ENCODE assay signal across 32 cellular contexts in the genomic region with DNA sequence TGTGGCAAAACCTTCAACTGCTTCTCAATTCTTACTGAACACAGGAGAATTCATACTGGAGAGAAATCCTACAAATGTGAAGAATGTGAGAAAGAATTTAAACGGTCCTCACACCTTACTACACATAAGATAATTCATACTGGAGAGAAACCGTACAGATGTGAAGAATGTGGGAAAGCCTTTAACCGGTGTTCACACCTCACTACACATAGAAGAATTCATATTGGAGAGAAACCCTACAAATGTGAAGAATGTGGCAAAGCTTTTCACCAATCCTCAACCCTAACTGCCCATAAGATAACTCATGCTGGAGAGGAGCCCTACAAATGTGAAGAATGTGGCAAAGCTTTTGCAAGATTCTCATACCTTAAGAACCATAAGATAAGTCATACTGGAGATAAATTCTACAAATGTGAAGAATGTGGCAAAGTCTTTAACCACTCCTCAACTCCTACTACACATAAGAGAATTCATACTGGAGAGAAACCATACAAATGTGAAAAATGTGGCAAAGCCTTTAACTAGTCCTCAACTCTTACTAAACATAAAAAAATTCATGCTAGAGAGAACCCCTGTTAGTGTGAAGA.
"Had no signal": no experiment of that assay in that cellular context is flagged by ENCODE, and none has a peak within 500 bp of the region (broad histone marks: within the 10 kb centered on the region; RNA-seq: fewer than 3 reads in every experiment).

No MANE protein-coding gene starts in this region.

- DNase-seq: activated B cell treated with CpG ODN at 0.5 μM for 24 hours; activated CD4-positive, alpha-beta memory T cell treated with anti-CD3 and anti-CD28 coated beads for 36 hours; activated CD4-positive, alpha-beta T cell treated with anti-CD3 and anti-CD28 coated beads for 4 hours; activated CD4-positive, alpha-beta T cell treated with anti-CD3 and anti-CD28 coated beads, Interleukin-2, amount 10 ng/mL, durations not matched to agents 24 days and 14 days; activated CD4-positive, alpha-beta T cell treated with anti-CD3 and anti-CD28 coated beads, Interleukin-2, amount 50 U/mL, for 1 hour; activated CD4-positive, alpha-beta T cell treated with anti-CD3 and anti-CD28 coated beads, Interleukin-2, amount 50 U/mL, for 4 hours; activated CD4-positive, CD25-positive, alpha-beta regulatory T cell treated with anti-CD3 and anti-CD28 coated beads, Interleukin-2, amount 50 U/mL, for 72 hours; activated CD8-positive, alpha-beta memory T cell treated with anti-CD3 and anti-CD28 coated beads, Interleukin-2, amount 50 U/mL, for 4 hours; activated CD8-positive, alpha-beta T cell treated with anti-CD3 and anti-CD28 coated beads for 36 hours; activated effector memory CD4-positive, alpha-beta T cell treated with anti-CD3 and anti-CD28 coated beads, Interleukin-2, amount 50 U/mL, for 16 hours; activated gamma-delta T cell treated with Interleukin-2 at 50 U/mL for 16 hours; activated naive CD4-positive, alpha-beta T cell; activated naive CD4-positive, alpha-beta T cell treated with anti-CD3 and anti-CD28 coated beads for 36 hours; activated naive CD4-positive, alpha-beta T cell treated with anti-CD3 and anti-CD28 coated beads, Interleukin-2, amount 50 U/mL, for 16 hours; activated naive CD8-positive, alpha-beta T cell treated with anti-CD3 and anti-CD28 coated beads for 36 hours; activated T-cell treated with anti-CD3 and anti-CD28 coated beads for 4 hours; activated T-cell treated with anti-CD3 and anti-CD28 coated beads, Interleukin-2, amount 50 U/mL, for 1 hour; activated T-cell treated with anti-CD3 and anti-CD28 coated beads, Interleukin-2, amount 50 U/mL, for 4 hours; activated T-cell treated with anti-CD3 and anti-CD28 coated beads, Interleukin-2, amount 50 U/mL, for 72 hours; adrenal gland; amniotic stem cell; caudate nucleus; cerebellar nuclear complex; T-helper 1 cell; T-helper 2 cell; T-helper 9 cell had no signal

- H3K27me3 ChIP-seq: adrenal gland, ascending aorta, cardiac muscle cell had no signal

- ATAC-seq: activated CD8-positive, alpha-beta T cell treated with anti-CD3 and anti-CD28 coated beads for 36 hours; activated naive CD4-positive, alpha-beta T cell treated with anti-CD3 and anti-CD28 coated beads, Interleukin-2, amount 50 U/mL, for 72 hours; activated T-cell treated with anti-CD3 and anti-CD28 coated beads, Interleukin-2, amount 50 U/mL, for 4 hours; activated T-cell treated with anti-CD3 and anti-CD28 coated beads, Interleukin-2, amount 50 U/mL, for 72 hours; activated T-helper 17 cell treated with anti-CD3 and anti-CD28 coated beads, Interleukin-2, amount 50 U/mL, for 72 hours had no signal

- H3K4me1 ChIP-seq: adrenal gland, ascending aorta had no signal

- FAIRE-seq: bronchial epithelial cell had no signal

- H3K4me3 ChIP-seq: adrenal gland, ascending aorta, cardiac muscle cell had no signal

- H3K36me3 ChIP-seq: adrenal gland, ascending aorta, cardiac muscle cell had no signal

- H3K27ac ChIP-seq: adrenal gland, ascending aorta, cardiac muscle cell, VCaP had no signal
